8 cellular contexts compared by ENCODE assay signal in genomic region chr20:35952480-35953410, GRCh38. TPM values are rescaled to one million over a fixed set of nuclear protein-coding genes. Genes with fewer than 3 reads are reported as not detected.
DNase-seq lines count a peak whose midpoint lies in the region; ATAC-seq and TF ChIP-seq lines count a peak whose summit lies in the region.

No MANE protein-coding gene starts in this region.

- peaks cover 10 to 15% of the 10 kb centered on the region in 2 donors for H3K4me1 Mint-ChIP-seq in stimulated activated naive B cell treated with anti-CD40 and anti-IgM and Interleukin-4, amounts not matched to agents 10 μg/mL and 1 μg/mL and 100 μg/mL, for 72 hours

- H3F3A ChIP-seq in Loucy (ENCODE audit: low read depth) = peaks cover 6% of the 10 kb centered on the region

- ATAC-seq in activated naive CD4-positive, alpha-beta T cell treated with anti-CD3 and anti-CD28 coated beads, Interleukin-2, amount 50 U/mL, for 72 hours = no peak
- no peak for ATAC-seq in stimulated activated naive B cell treated with anti-CD40 and anti-IgM and Interleukin-4, amounts not matched to agents 10 μg/mL and 1 μg/mL and 100 μg/mL, for 72 hours (replicated peaks)

- no peaks in the 10 kb centered on the region for H3K27me3 Mint-ChIP-seq in stimulated activated naive B cell treated with anti-CD40 and anti-IgM and Interleukin-4, amounts not matched to agents 10 μg/mL and 1 μg/mL and 100 μg/mL, for 72 hours

- H3K9me3 ChIP-seq in Loucy (ENCODE audit: insufficient read depth, low read depth, low read length) (no peaks in the 10 kb centered on the region), iPS-18c (ENCODE audit: control insufficient read depth, insufficient read depth, low read length) (no peaks in the 10 kb centered on the region)

- H3K9me3 Mint-ChIP-seq in activated naive CD4-positive, alpha-beta T cell treated with anti-CD3 and anti-CD28 coated beads, Interleukin-2, amount 50 U/mL, for 72 hours = no peaks in the 10 kb centered on the region
- H3K9me3 Mint-ChIP-seq in stimulated activated naive B cell treated with anti-CD40 and anti-IgM and Interleukin-4, amounts not matched to agents 10 μg/mL and 1 μg/mL and 100 μg/mL, for 72 hours = no peaks in the 10 kb centered on the region

- peaks cover 12% of the 10 kb centered on the region; the same call in 1 of the 2 replicates for H3K36me3 ChIP-seq in Loucy (ENCODE audit: insufficient read depth, low read length)

- H3K27ac Mint-ChIP-seq in activated naive CD4-positive, alpha-beta T cell treated with anti-CD3 and anti-CD28 coated beads, Interleukin-2, amount 50 U/mL, for 72 hours = peak overlapping the region; percentile 97 to 98
- H3K27ac Mint-ChIP-seq in stimulated activated naive B cell treated with anti-CD40 and anti-IgM and Interleukin-4, amounts not matched to agents 10 μg/mL and 1 μg/mL and 100 μg/mL, for 72 hours = peak overlapping the region; percentile 100

- H4K20me1 ChIP-seq in Loucy (ENCODE audit: insufficient read depth, low read length, poor library complexity, severe bottlenecking) = peaks cover 18% of the 10 kb centered on the region

- peak overlapping the region; percentile 93 to 100 for H3K4me3 Mint-ChIP-seq in stimulated activated naive B cell treated with anti-CD40 and anti-IgM and Interleukin-4, amounts not matched to agents 10 μg/mL and 1 μg/mL and 100 μg/mL, for 72 hours

- H3K4me2 ChIP-seq in Loucy (ENCODE audit: low read depth, low read length, poor library complexity, severe bottlenecking) = peak overlapping the region; percentile 97

- peak overlapping the region; percentile 99 for H3K9ac ChIP-seq in Loucy (ENCODE audit: low read depth, low read length, poor library complexity, severe bottlenecking)

- TF ChIP-seq CTCF in Loucy (conservative IDR thresholded peaks at IDR 0.05; ENCODE audit: low read length) = no peak

- peaks cover 15 to 19% of the 10 kb centered on the region in 2 donors for H3K36me3 Mint-ChIP-seq in activated naive CD4-positive, alpha-beta T cell treated with anti-CD3 and anti-CD28 coated beads, Interleukin-2, amount 50 U/mL, for 72 hours
- H3K36me3 Mint-ChIP-seq in stimulated activated naive B cell treated with anti-CD40 and anti-IgM and Interleukin-4, amounts not matched to agents 10 μg/mL and 1 μg/mL and 100 μg/mL, for 72 hours = peaks cover 14 to 23% of the 10 kb centered on the region in 2 donors

- H3K4me3 ChIP-seq in Loucy (ENCODE audit: low read length, poor library complexity, severe bottlenecking) (peak overlapping the region; percentile 80), iPS-18c (ENCODE audit: insufficient read depth, low read depth, low read length) (peak overlapping the region; percentile 99)

- no peaks in the 10 kb centered on the region for H3K9me2 ChIP-seq in Loucy (replicated peaks; ENCODE audit: low read depth, low read length)

- H3K4me1 ChIP-seq in Loucy (ENCODE audit: insufficient read depth, low read length, poor library complexity, severe bottlenecking) = peaks cover 22% of the 10 kb centered on the region

- peaks cover 34% of the 10 kb centered on the region for H3K79me2 ChIP-seq in Loucy (ENCODE audit: insufficient read depth, low read length)

- H3K27me3 ChIP-seq in Loucy (ENCODE audit: insufficient read depth, low read length, poor library complexity, severe bottlenecking) = no peaks in the 10 kb centered on the region

- no peak overlapping the region for H2AFZ ChIP-seq in Loucy (ENCODE audit: low read length)

- DNase-seq in DMS 273 treated with DMSO at 0.1 percent for 48 hours (lab: John Stamatoyannopoulos, UW) (peak; percentile 17), NCI-H1930 (lab: John Stamatoyannopoulos, UW) (no peak), COR-L47 (lab: John Stamatoyannopoulos, UW) (no peak), hippocampal formation (lab: John Stamatoyannopoulos, UW) (no peak)
- no peak for DNase-seq in activated naive CD4-positive, alpha-beta T cell treated with anti-CD3 and anti-CD28 coated beads, Interleukin-2, amount 50 U/mL, for 72 hours (ENCODE audit: low spot score in 2 of 2)
- no peak for DNase-seq in stimulated activated naive B cell treated with anti-CD40 and anti-IgM and Interleukin-4, amounts not matched to agents 10 μg/mL and 1 μg/mL and 100 μg/mL, for 72 hours

RNA-seq across cellular contexts. Expression of gene SCAND1, which starts 1.6 kb away (rescaled TPM):
- total RNA-seq in activated naive CD4-positive, alpha-beta T cell treated with anti-CD3 and anti-CD28 coated beads, Interleukin-2, amount 50 U/mL, for 72 hours = 10 to 100 TPM; 25.8 to 37.1 TPM

RNA-seq across cellular contexts. Expression of gene CNBD2, which starts 15.6 kb away (rescaled TPM):
- total RNA-seq in activated naive CD4-positive, alpha-beta T cell treated with anti-CD3 and anti-CD28 coated beads, Interleukin-2, amount 50 U/mL, for 72 hours = 1 to 10 TPM; 5.0 to 8.6 TPM
